11 cellular contexts compared by ENCODE assay signal in the genomic region with DNA sequence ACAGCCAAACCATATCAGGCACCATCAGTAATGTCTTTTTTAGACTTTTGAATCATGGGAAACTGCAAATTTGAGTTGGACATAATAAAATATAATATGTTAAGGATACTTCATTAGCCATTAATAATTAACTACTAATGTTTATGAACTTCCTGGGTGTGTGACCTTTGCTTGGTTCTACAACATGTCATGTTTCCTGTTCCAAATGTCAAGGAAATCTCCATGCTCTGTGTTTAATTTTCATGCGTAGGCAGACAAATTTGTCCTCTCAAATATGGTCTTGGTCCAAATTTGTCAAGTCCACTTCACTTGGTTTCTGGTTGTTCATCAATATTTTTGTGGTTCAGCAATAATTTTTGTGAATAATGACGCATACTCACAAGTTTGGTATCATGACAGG.
"Had no signal": no experiment of that assay in that cellular context is flagged by ENCODE, and none has a peak within 500 bp of the region (broad histone marks: within the 10 kb centered on the region; RNA-seq: fewer than 3 reads in every experiment).

No MANE protein-coding gene starts in this region.

- H3K4me2 ChIP-seq: GM23338 had no signal

- H3K9me3 ChIP-seq: HAP-1 had no signal

- FAIRE-seq: H1, H54 had no signal

- H3K27ac ChIP-seq: GM23248 had no signal

- H3K27ac Mint-ChIP-seq: GM23338, H9, HFFc6 had no signal

- H2AFZ ChIP-seq: GM23248, GM23338 had no signal

- H3K4me1 Mint-ChIP-seq: GM23338, H9 had no signal

- H3K36me3 ChIP-seq: HAP-1 had no signal

- H3K4me3 ChIP-seq: GM23248, GM23338, HAP-1 had no signal

- DNase-seq: GM23248, GOT3, H7, H9, HCEC 1CT, HFFc6 had no signal

- H3K4me1 ChIP-seq: HAP-1 had no signal

- H3K9ac ChIP-seq: GM23248 had no signal

- ATAC-seq: GM23338, HCT116 had no signal

- H3K4me3 Mint-ChIP-seq: GM23338, H9, HFFc6 had no signal
